In genomic region chr7:70384891-70385290, GRCh38 we compare ENCODE assay signal across 18 cellular contexts.
A peak's percentile ranks its signal among the peaks of the same experiment; 100 is the strongest.
DNase-seq lines count a peak whose midpoint lies in the region; ATAC-seq, FAIRE-seq and TF ChIP-seq lines count a peak whose summit lies in the region.
"Had no signal": no experiment of that assay in that cellular context is flagged by ENCODE, and none has a peak within 500 bp of the region (broad histone marks: within the 10 kb centered on the region; RNA-seq: fewer than 3 reads in every experiment).

No MANE protein-coding gene starts in this region.

- no peaks in the 10 kb centered on the region for H3K4me1 ChIP-seq in right lobe of liver
- H3K4me1 ChIP-seq: vagina had no signal

- H3K4me3 ChIP-seq in right lobe of liver, result no peak overlapping the region
- H3K4me3 ChIP-seq: vagina had no signal

- no peak overlapping the region for H3K27ac Mint-ChIP-seq in natural killer cell
- no peak overlapping the region for H3K27ac Mint-ChIP-seq in stimulated activated naive CD8-positive, alpha-beta T cell treated with anti-CD3 and anti-CD28 coated beads, Interleukin-15, amount 100 ng/mL, for 72 hours
- H3K27ac Mint-ChIP-seq: activated naive CD8-positive, alpha-beta T cell treated with anti-CD3 and anti-CD28 coated beads, Interleukin-2, amount 10 ng/mL, durations not matched to agents 7 days and 5 days; naive B cell; progenitor cell of endocrine pancreas had no signal

- ATAC-seq in esophagus mucosa (peak; percentile 77), omental fat pad (ENCODE audit: low FRiP score) (peak; percentile 29), natural killer cell (no peak), right lobe of liver (no peak)
- ATAC-seq in stimulated activated naive CD8-positive, alpha-beta T cell treated with anti-CD3 and anti-CD28 coated beads, Interleukin-15, amount 100 ng/mL, for 72 hours, result no peak
- ATAC-seq: activated T-cell treated with anti-CD3 and anti-CD28 coated beads, Interleukin-2, amount 50 U/mL, for 4 hours had no signal

- DNase-seq in D721Med (ENCODE audit: insufficient read length, low spot score) (no peak), RKO (ENCODE audit: low spot score) (peak; percentile 47), omental fat pad (ENCODE audit: low spot score) (no peak), natural killer cell (no peak), 8988T (no peak), right lobe of liver (no peak)
- DNase-seq in stimulated activated naive CD8-positive, alpha-beta T cell treated with anti-CD3 and anti-CD28 coated beads, Interleukin-15, amount 100 ng/mL, for 72 hours, result no peak
- DNase-seq: activated naive CD8-positive, alpha-beta T cell treated with anti-CD3 and anti-CD28 coated beads, Interleukin-2, amount 10 ng/mL, durations not matched to agents 7 days and 5 days; activated T-cell treated with anti-CD3 and anti-CD28 coated beads, Interleukin-2, amount 50 U/mL, for 4 hours; C1 segment of cervical spinal cord; Karpas-422; naive B cell had no signal

- H3K27me3 ChIP-seq in right lobe of liver, result no peaks in the 10 kb centered on the region
- H3K27me3 ChIP-seq: vagina had no signal

- peaks cover 0 to 5% of the 10 kb centered on the region in 2 donors for H3K27me3 Mint-ChIP-seq in natural killer cell (ENCODE audit: low read depth in 2 of 2)
- no peaks in the 10 kb centered on the region for H3K27me3 Mint-ChIP-seq in stimulated activated naive CD8-positive, alpha-beta T cell treated with anti-CD3 and anti-CD28 coated beads, Interleukin-15, amount 100 ng/mL, for 72 hours
- H3K27me3 Mint-ChIP-seq: naive B cell, progenitor cell of endocrine pancreas had no signal

- no peaks in the 10 kb centered on the region for H3K36me3 ChIP-seq in right lobe of liver
- H3K36me3 ChIP-seq: vagina had no signal

- no peaks in the 10 kb centered on the region for H3K4me1 Mint-ChIP-seq in natural killer cell
- no peaks in the 10 kb centered on the region for H3K4me1 Mint-ChIP-seq in stimulated activated naive CD8-positive, alpha-beta T cell treated with anti-CD3 and anti-CD28 coated beads, Interleukin-15, amount 100 ng/mL, for 72 hours
- H3K4me1 Mint-ChIP-seq: activated naive CD8-positive, alpha-beta T cell treated with anti-CD3 and anti-CD28 coated beads, Interleukin-2, amount 10 ng/mL, durations not matched to agents 7 days and 5 days had no signal

- 69% methylated on average over 2 of the region's 3 CpGs for WGBS in right lobe of liver (ENCODE audit: insufficient coverage, low coverage, low lambda C conversion rate, missing lambda C conversion rate)

- intact Hi-C loops in natural killer cell (cut with micrococcal nuclease), result no loop called here
- intact Hi-C loops in right lobe of liver (cut with DNase I), result no loop called here

- no peaks in the 10 kb centered on the region for H3K36me3 Mint-ChIP-seq in natural killer cell
- H3K36me3 Mint-ChIP-seq: activated naive CD8-positive, alpha-beta T cell treated with anti-CD3 and anti-CD28 coated beads, Interleukin-2, amount 10 ng/mL, durations not matched to agents 7 days and 5 days had no signal

- no peak for TF ChIP-seq CTCF in D721Med (IDR thresholded peaks at IDR 0.05; ENCODE audit: insufficient read depth, missing control alignments)
- no peak for TF ChIP-seq CTCF in omental fat pad (IDR thresholded peaks at IDR 0.05)
- no peak for TF ChIP-seq CTCF in natural killer cell (IDR thresholded peaks at IDR 0.05)
- no peak for TF ChIP-seq CTCF in right lobe of liver (IDR thresholded peaks at IDR 0.05)

- no peak overlapping the region for H3K4me3 Mint-ChIP-seq in natural killer cell
- H3K4me3 Mint-ChIP-seq in stimulated activated naive CD8-positive, alpha-beta T cell treated with anti-CD3 and anti-CD28 coated beads, Interleukin-15, amount 100 ng/mL, for 72 hours, result no peak overlapping the region
- H3K4me3 Mint-ChIP-seq: activated naive CD8-positive, alpha-beta T cell treated with anti-CD3 and anti-CD28 coated beads, Interleukin-2, amount 10 ng/mL, durations not matched to agents 7 days and 5 days; activated T-cell treated with anti-CD3 and anti-CD28 coated beads, Interleukin-2, amount 50 U/mL, for 4 hours; naive B cell had no signal

- H3K9me3 Mint-ChIP-seq in natural killer cell, result no peaks in the 10 kb centered on the region
- H3K9me3 Mint-ChIP-seq in stimulated activated naive CD8-positive, alpha-beta T cell treated with anti-CD3 and anti-CD28 coated beads, Interleukin-15, amount 100 ng/mL, for 72 hours, result no peaks in the 10 kb centered on the region
- H3K9me3 Mint-ChIP-seq: activated T-cell treated with anti-CD3 and anti-CD28 coated beads, Interleukin-2, amount 50 U/mL, for 4 hours; naive B cell had no signal

- no peaks in the 10 kb centered on the region for H3K9me3 ChIP-seq in right lobe of liver
- H3K9me3 ChIP-seq: vagina had no signal

- no peak for TF ChIP-seq POLR2A in right lobe of liver (IDR thresholded peaks at IDR 0.05)

- H3K27ac ChIP-seq in right lobe of liver, result no peak overlapping the region
- H3K27ac ChIP-seq: vagina had no signal

- peak; percentile 58 for FAIRE-seq in D721Med (lab: Jason Lieb, UNC)
- FAIRE-seq: colon, endothelial cell of umbilical vein, TTC549 had no signal

Comparison
In these comparisons a context has a peak if more than half of its experiments do, and no peak if none do; other contexts are left out.
1. ATAC-seq: peak in esophagus mucosa (single experiment) and omental fat pad (single experiment); none in natural killer cell (0 of 3), right lobe of liver (0 of 4) and stimulated activated naive CD8-positive, alpha-beta T cell treated with anti-CD3 and anti-CD28 coated beads, Interleukin-15, amount 100 ng/mL, for 72 hours (single experiment).